Comparison of ENCODE assay signal across 9 cellular contexts in the genomic region with DNA sequence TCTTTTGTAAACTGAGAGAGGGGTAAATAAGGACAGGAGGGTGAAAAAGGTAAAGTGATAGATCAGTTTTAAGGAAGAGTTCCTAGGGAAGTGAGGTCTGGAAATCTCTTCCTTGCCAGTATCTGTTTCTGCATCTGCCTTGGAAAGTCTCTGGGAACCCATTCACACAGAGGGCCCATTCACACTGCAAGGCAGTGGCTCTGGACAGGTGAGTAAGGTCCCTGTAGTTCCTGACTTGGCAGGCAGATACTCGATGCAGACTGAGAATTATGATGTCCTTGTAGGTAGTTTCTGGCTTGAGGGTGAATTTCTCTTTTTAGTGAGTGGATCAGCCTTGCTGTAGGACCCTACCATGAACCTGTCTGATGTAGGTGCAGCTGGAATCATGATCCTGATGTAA.
"Had no signal": no experiment of that assay in that cellular context is flagged by ENCODE, and none has a peak within 500 bp of the region (broad histone marks: within the 10 kb centered on the region; RNA-seq: fewer than 3 reads in every experiment).

No MANE protein-coding gene starts in this region.

- H3K4me1 ChIP-seq: HAP-1 had no signal

- H3K4me3 ChIP-seq: GM23248, HAP-1, K562 had no signal

- FAIRE-seq: HTR-8/SVneo, K562 had no signal

- H2AFZ ChIP-seq: GM23248 had no signal

- H3K27ac Mint-ChIP-seq: HFFc6 had no signal

- H3K4me3 Mint-ChIP-seq: HFFc6 had no signal

- ATAC-seq: HCT116, K562 had no signal

- H3K27ac ChIP-seq: GM23248 had no signal

- DNase-seq: GM23248, HFFc6, IMR-90, Kasumi-1, KG1 had no signal

- H3K9ac ChIP-seq: GM23248 had no signal

- H3K9me3 ChIP-seq: HAP-1 had no signal

- H3K36me3 ChIP-seq: HAP-1 had no signal

- H3K9me3 Mint-ChIP-seq: HFFc6 had no signal
